ENCODE assay signal across 8 cellular contexts in genomic region chr9:66269783-66270182, GRCh38.
DNase-seq lines count a peak whose midpoint lies in the region; ATAC-seq and TF ChIP-seq lines count a peak whose summit lies in the region.
"Not testable (repeated sequence)": the region's sequence is repeated elsewhere in the genome, so short reads cannot be mapped to it uniquely, and the experiment has no call there.

No MANE protein-coding gene starts in this region.

- peak overlapping the region; percentile 95 to 99 (median 98) for H3K4me3 Mint-ChIP-seq in CD4-positive, CD25-positive, alpha-beta regulatory T cell

- not testable (repeated sequence) for H2AFZ ChIP-seq in OCI-LY1 (ENCODE audit: low read length)

- ATAC-seq in CD4-positive, CD25-positive, alpha-beta regulatory T cell (ENCODE audit: low read depth in 2 of 2); lung (ENCODE audit: insufficient read depth, low FRiP score): not testable (repeated sequence)
- ATAC-seq in activated naive CD4-positive, alpha-beta T cell treated with anti-CD3 and anti-CD28 coated beads, Interleukin-2, amount 50 U/mL, for 72 hours: peak in 1 of 2 donors; percentile 61

- not testable (repeated sequence) for H3K79me2 ChIP-seq in OCI-LY1 (ENCODE audit: insufficient read depth, low read length)

- not testable (repeated sequence) for H4K20me1 ChIP-seq in OCI-LY1 (ENCODE audit: insufficient read depth, low read length)

- H3K4me2 ChIP-seq in OCI-LY1 (ENCODE audit: low read length): not testable (repeated sequence)

- not testable (repeated sequence) for H3K27ac ChIP-seq in CD4-positive, CD25-positive, alpha-beta regulatory T cell (ENCODE audit: insufficient read depth, low read length, poor library complexity, severe bottlenecking); OCI-LY1 (ENCODE audit: low read depth, low read length, poor library complexity, severe bottlenecking); lung (ENCODE audit: low read depth in 1 of 2, low read length in 1 of 2)
- peak overlapping the region in 20 of 21 experiments; percentile 35 to 87 (median 82) for H3K27ac ChIP-seq in skin epidermis

- peak overlapping the region in 1 of 3 donors; percentile 93 for H3K27ac Mint-ChIP-seq in CD4-positive, CD25-positive, alpha-beta regulatory T cell
- H3K27ac Mint-ChIP-seq in activated naive CD4-positive, alpha-beta T cell treated with anti-CD3 and anti-CD28 coated beads, Interleukin-2, amount 50 U/mL, for 72 hours: peak overlapping the region in 1 of 2 donors; percentile 96

- not testable (repeated sequence) for H3K27me3 Mint-ChIP-seq in CD4-positive, CD25-positive, alpha-beta regulatory T cell

- not testable (repeated sequence) for H3K27me3 ChIP-seq in CD4-positive, CD25-positive, alpha-beta regulatory T cell (ENCODE audit: control insufficient read depth, insufficient read depth, low read length); OCI-LY1 (ENCODE audit: insufficient read depth, low read length); lung (ENCODE audit: control insufficient read depth, insufficient read depth)

- not testable (repeated sequence) for H3K36me3 Mint-ChIP-seq in CD4-positive, CD25-positive, alpha-beta regulatory T cell; activated naive CD4-positive, alpha-beta T cell treated with anti-CD3 and anti-CD28 coated beads, Interleukin-2, amount 50 U/mL, for 72 hours

- not testable (repeated sequence) for H3K9me3 ChIP-seq in CD4-positive, CD25-positive, alpha-beta regulatory T cell (ENCODE audit: control insufficient read depth in 2 of 2, low read length in 2 of 2); OCI-LY1 (ENCODE audit: low read length); lung (ENCODE audit: control insufficient read depth in 2 of 2, insufficient read depth in 1 of 2, low read length in 1 of 2)

- H3K9ac ChIP-seq in OCI-LY1 (ENCODE audit: low read length): not testable (repeated sequence)

- H3F3A ChIP-seq in OCI-LY1 (ENCODE audit: insufficient read depth, low read length): not testable (repeated sequence)

- not testable (repeated sequence) for H3K9me3 Mint-ChIP-seq in CD4-positive, CD25-positive, alpha-beta regulatory T cell; activated naive CD4-positive, alpha-beta T cell treated with anti-CD3 and anti-CD28 coated beads, Interleukin-2, amount 50 U/mL, for 72 hours

- H3K4me1 Mint-ChIP-seq in CD4-positive, CD25-positive, alpha-beta regulatory T cell: not testable (repeated sequence)

- not testable (repeated sequence) for H3K4me3 ChIP-seq in CD4-positive, CD25-positive, alpha-beta regulatory T cell (ENCODE audit: low read depth, low read length)
- H3K4me3 ChIP-seq in OCI-LY1 (ENCODE audit: low read depth, low read length, poor library complexity, severe bottlenecking) (peak overlapping the region; percentile 68), epithelial cell of proximal tubule (ENCODE audit: low read depth, low read length) (peak overlapping the region; percentile 44), lung (peak overlapping the region; percentile 42), skin epidermis (peak overlapping the region; percentile 47 to 78 (median 56))

- DNase-seq in CD4-positive, CD25-positive, alpha-beta regulatory T cell: peak in 2 of 3 donors; percentile 55 to 76
- DNase-seq in activated CD4-positive, alpha-beta T cell treated with anti-CD3 and anti-CD28 coated beads, Interleukin-2, amount 50 U/mL, for 1 hour: peak; percentile 35
- peak; percentile 15 to 79 for DNase-seq in activated naive CD4-positive, alpha-beta T cell treated with anti-CD3 and anti-CD28 coated beads, Interleukin-2, amount 50 U/mL, for 72 hours (ENCODE audit: low spot score in 2 of 2)
- not testable (repeated sequence) for DNase-seq in epithelial cell of proximal tubule (ENCODE audit: low read depth)
- DNase-seq in lung (ENCODE audit: low spot score): peak; percentile 78
- DNase-seq in stimulated activated CD8-positive, alpha-beta memory T cell treated with anti-CD3 and anti-CD28 coated beads, Interleukin-7, amount 100 ng/mL, for 48 hours (ENCODE audit: extremely low read depth in 1 of 2, low read depth in 1 of 2): peak; percentile 52 to 64

- not testable (repeated sequence) for H3K4me1 ChIP-seq in CD4-positive, CD25-positive, alpha-beta regulatory T cell (ENCODE audit: control insufficient read depth, insufficient read depth, low read length, poor library complexity, severe bottlenecking); OCI-LY1 (ENCODE audit: insufficient read depth, low read length, severe bottlenecking); lung (ENCODE audit: control insufficient read depth in 2 of 2, insufficient read depth in 2 of 2, low read length in 2 of 2)

- not testable (repeated sequence) for TF ChIP-seq CTCF in OCI-LY1 (IDR thresholded peaks at IDR 0.05; ENCODE audit: low read length); epithelial cell of proximal tubule (conservative IDR thresholded peaks at IDR 0.05; ENCODE audit: low read depth, low read length); lung (IDR thresholded peaks at IDR 0.05; ENCODE audit: control extremely low read depth, extremely low read depth)

- not testable (repeated sequence) for H3K36me3 ChIP-seq in CD4-positive, CD25-positive, alpha-beta regulatory T cell (ENCODE audit: control insufficient read depth, insufficient read depth, low read length); OCI-LY1 (ENCODE audit: insufficient read depth, low read length); lung (ENCODE audit: control insufficient read depth in 2 of 2, insufficient read depth in 2 of 2, low read length in 2 of 2)

- WGBS in lung, 2 donors: 1% methylated on average over 17 to 36 of the region's 42 CpGs

- H3K9me2 ChIP-seq in OCI-LY1 (ENCODE audit: low read depth, low read length): not testable (repeated sequence)
